Comparison of ENCODE assay signal across 12 cellular contexts in genomic region chr3:66492672-66493071, GRCh38. TPM values are rescaled to one million over a fixed set of nuclear protein-coding genes. Genes with fewer than 3 reads are reported as not detected.
A peak's percentile ranks its signal among the peaks of the same experiment; 100 is the strongest.
DNase-seq lines count a peak whose midpoint lies in the region; ATAC-seq and TF ChIP-seq lines count a peak whose summit lies in the region.
"Had no signal": no experiment of that assay in that cellular context is flagged by ENCODE, and none has a peak within 500 bp of the region (broad histone marks: within the 10 kb centered on the region; RNA-seq: fewer than 3 reads in every experiment).

No MANE protein-coding gene starts in this region.

- H3K36me3 ChIP-seq in left ventricle myocardium inferior (no peaks in the 10 kb centered on the region), ascending aorta (no peaks in the 10 kb centered on the region), mucosa of descending colon (ENCODE audit: low read depth) (no peaks in the 10 kb centered on the region), PC-3 (ENCODE audit: low read depth, low read length) (no peaks in the 10 kb centered on the region)
- H3K36me3 ChIP-seq: uterus had no signal

- no TSS peak for BruUV-seq in PC-3 (replicated peaks; lab: Mats Ljungman, UMichigan)

- no peak for ATAC-seq in left ventricle myocardium superior
- ATAC-seq in mucosa of descending colon: peak; percentile 82
- no peak for ATAC-seq in PC-3
- ATAC-seq: K562 had no signal

- no peak overlapping the region for H3K9ac ChIP-seq in PC-3 (ENCODE audit: low read length)

- no peaks in the 10 kb centered on the region for H3K79me2 ChIP-seq in PC-3 (ENCODE audit: low read length)

- POLR2A ChIA-PET in PC-3 (lab: Charles Lee; ENCODE audit: unreplicated experiment): no interaction called here

- CTCF ChIA-PET in PC-3 (lab: Charles Lee): no interaction called here

- no peaks in the 10 kb centered on the region for H3F3A ChIP-seq in PC-3 (ENCODE audit: low read length, unreplicated experiment)

- H3K4me3 ChIP-seq in left ventricle myocardium inferior (no peak overlapping the region), ascending aorta (peak overlapping the region in 1 of 2 donors; percentile 1), mucosa of descending colon (no peak overlapping the region), PC-3 (ENCODE audit: low read length) (no peak overlapping the region)
- H3K4me3 ChIP-seq: K562, uterus had no signal

- H2AFZ ChIP-seq in PC-3 (ENCODE audit: low read length): no peak overlapping the region

- no peaks in the 10 kb centered on the region for H3K9me3 ChIP-seq in left ventricle myocardium inferior (replicated peaks)
- H3K9me3 ChIP-seq in ascending aorta: no peaks in the 10 kb centered on the region
- no peaks in the 10 kb centered on the region for H3K9me3 ChIP-seq in mucosa of descending colon
- no peaks in the 10 kb centered on the region for H3K9me3 ChIP-seq in PC-3 (ENCODE audit: low read length)
- H3K9me3 ChIP-seq: uterus had no signal

- H3K27ac ChIP-seq in left ventricle myocardium inferior (replicated peaks) (peak overlapping the region; percentile 96), ascending aorta (peak overlapping the region; percentile 90 to 92), PC-3 (ENCODE audit: low read length) (no peak overlapping the region)
- H3K27ac ChIP-seq: RWPE1, uterus had no signal

- H3K4me2 ChIP-seq in PC-3 (ENCODE audit: low read length): no peak overlapping the region

- TF ChIP-seq CTCF in left ventricle myocardium inferior (IDR thresholded peaks at IDR 0.05; ENCODE audit: borderline replicate concordance) (no peak), ascending aorta (IDR thresholded peaks at IDR 0.05) (no peak), mucosa of descending colon (IDR thresholded peaks at IDR 0.05) (no peak), PC-3 (conservative IDR thresholded peaks at IDR 0.05; ENCODE audit: low read depth, low read length) (no peak)

- H3K4me1 ChIP-seq in left ventricle myocardium inferior: peaks cover 87% of the 10 kb centered on the region
- H3K4me1 ChIP-seq in ascending aorta: peaks cover 7 to 85% of the 10 kb centered on the region in 2 donors
- H3K4me1 ChIP-seq in mucosa of descending colon (ENCODE audit: low read depth): peaks cover 75% of the 10 kb centered on the region
- H3K4me1 ChIP-seq in PC-3 (ENCODE audit: insufficient read depth, low read length): no peaks in the 10 kb centered on the region

- H3K27me3 ChIP-seq in left ventricle myocardium inferior (ENCODE audit: low read depth) (no peaks in the 10 kb centered on the region), ascending aorta (no peaks in the 10 kb centered on the region), PC-3 (ENCODE audit: low read length) (no peaks in the 10 kb centered on the region)
- H3K27me3 ChIP-seq: uterus had no signal

- H3K9me2 ChIP-seq in PC-3 (replicated peaks; ENCODE audit: low read length): no peaks in the 10 kb centered on the region

- intact Hi-C loops in left ventricle myocardium inferior (cut with micrococcal nuclease) (no loop called here), left ventricle myocardium superior (cut with micrococcal nuclease) (no loop called here), ascending aorta (cut with DNase I) (no loop called here), mucosa of descending colon (cut with DNase I, micrococcal nuclease) (no loop called here), PC-3 (cut with micrococcal nuclease) (no loop called here)

- no peaks in the 10 kb centered on the region for H4K20me1 ChIP-seq in PC-3 (ENCODE audit: low read length)

- DNase-seq in left ventricle myocardium inferior (no peak), left ventricle myocardium superior (no peak), ascending aorta (ENCODE audit: low spot score in 2 of 2) (no peak), mucosa of descending colon (peak in 2 of 3 donors; percentile 68 to 76), PC-3 (no peak), T1000 (lab: John Stamatoyannopoulos, UW) (no peak), GOT3 (lab: John Stamatoyannopoulos, UW) (no peak), anterior cingulate cortex (lab: John Stamatoyannopoulos, UW) (no peak)
- DNase-seq: naive B cell, uterus had no signal

RNA-seq across cellular contexts. Expression of gene LRIG1, which starts 8.2 kb away (rescaled TPM):
- total RNA-seq in left ventricle myocardium inferior (137 TPM), left ventricle myocardium superior (104 TPM), ascending aorta (62.3 TPM), mucosa of descending colon (100 to 1,000 TPM in 1 of 3 donors, 10 to 100 TPM in 2; 72.1 to 180 (median 75.3) TPM), PC-3 (2014; rRNA removed) (2.2 and 2.9 TPM in 2 replicates)

Comparison
In these comparisons a context has a peak if more than half of its experiments do, and no peak if none do; other contexts are left out.
1. DNase-seq: peak in mucosa of descending colon (2 of 3); none in left ventricle myocardium inferior (single experiment), left ventricle myocardium superior (single experiment), ascending aorta (0 of 2), PC-3 (single experiment), T1000 (single experiment), GOT3 (single experiment) and anterior cingulate cortex (0 of 58).
2. RNA of gene LRIG1, which starts 8.2 kb away (total RNA-seq): 137 TPM in left ventricle myocardium inferior (single experiment), 104 TPM in left ventricle myocardium superior (single experiment), 72.1 to 180 TPM in mucosa of descending colon and 62.3 TPM in ascending aorta (single experiment); 2.2 to 2.9 TPM in PC-3; every median in the first group is over 10 times any median in the second.